In the genomic region with DNA sequence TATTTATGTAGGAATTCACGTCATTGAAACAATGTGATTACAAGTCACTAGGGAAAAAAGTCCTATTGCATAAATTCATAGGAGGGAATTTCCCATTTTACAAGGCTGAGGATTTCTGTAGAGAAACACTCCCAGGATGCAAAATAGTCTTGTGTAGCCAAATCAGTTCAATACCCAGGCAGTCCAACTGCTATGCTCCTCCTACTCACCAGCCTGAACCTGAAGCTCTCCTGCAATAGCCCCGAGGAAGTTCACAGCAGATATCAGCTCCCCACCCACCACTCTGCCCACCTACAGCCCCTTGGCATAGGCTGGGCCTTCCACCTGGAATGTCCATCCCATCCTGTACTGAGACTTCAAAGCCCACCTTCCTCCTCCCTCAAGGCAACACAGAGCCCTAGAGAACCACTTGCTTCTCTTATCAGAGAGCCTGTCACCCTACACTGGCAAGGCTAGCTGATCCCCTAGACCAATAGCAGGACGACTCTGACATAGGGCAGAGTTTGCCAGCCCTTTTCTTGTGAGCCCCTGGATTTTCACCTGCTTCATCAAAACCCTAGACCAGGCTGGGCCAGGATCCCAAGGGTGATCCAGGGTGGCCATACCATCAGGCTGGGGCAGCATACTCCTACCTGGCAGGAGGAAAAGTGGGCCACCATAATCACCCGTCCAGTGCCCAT, we compare ENCODE assay signal across 7 cellular contexts. TPM values are rescaled to one million over a fixed set of nuclear protein-coding genes. Genes with fewer than 3 reads are reported as not detected.
DNase-seq lines count a peak whose midpoint lies in the region; TF ChIP-seq lines count a peak whose summit lies in the region.

No MANE protein-coding gene starts in this region.

- peak overlapping the region; percentile 79 for H3K4me2 ChIP-seq in MM.1S (ENCODE audit: low read depth, low read length)

- H2AFZ ChIP-seq in MM.1S (ENCODE audit: low read length): no peak overlapping the region

- H3K4me1 ChIP-seq in MM.1S (ENCODE audit: low read length): peaks cover 20% of the 10 kb centered on the region
- peaks cover 10% of the 10 kb centered on the region for H3K4me1 ChIP-seq in mesodermal cell (ENCODE audit: control insufficient read depth, insufficient read depth, low read length, poor library complexity, severe bottlenecking)

- peaks cover 66% of the 10 kb centered on the region for H3K79me2 ChIP-seq in MM.1S (ENCODE audit: low read length)

- H3K36me3 ChIP-seq in MM.1S (replicated peaks; ENCODE audit: insufficient read depth, low read length) (peaks cover 5% of the 10 kb centered on the region; the same call in 1 of the 2 replicates), mesodermal cell (ENCODE audit: control insufficient read depth, insufficient read depth, low read length) (peaks cover 70% of the 10 kb centered on the region)

- peak overlapping the region; percentile 58; the same call in 1 of the 2 replicates for H3K27ac ChIP-seq in MM.1S (ENCODE audit: low read length)
- H3K27ac ChIP-seq in caudate nucleus (ENCODE audit: low read depth, low read length): peak overlapping the region; percentile 89
- no peak overlapping the region for H3K27ac ChIP-seq in mesodermal cell (ENCODE audit: low read depth, low read length, severe bottlenecking)

- H3K27me3 ChIP-seq in MM.1S (replicated peaks; ENCODE audit: insufficient read depth, low read length): no peaks in the 10 kb centered on the region

- peak overlapping the region; percentile 96 for H3K4me3 ChIP-seq in GM08714 (ENCODE audit: low read length)
- H3K4me3 ChIP-seq in MM.1S (ENCODE audit: low read length): peak overlapping the region; percentile 99
- peak overlapping the region; percentile 85 for H3K4me3 ChIP-seq in mesodermal cell (ENCODE audit: extremely low read depth, insufficient read depth, low read length, poor library complexity, severe bottlenecking)

- H4K20me1 ChIP-seq in MM.1S (ENCODE audit: insufficient read depth, low read length): peaks cover 20% of the 10 kb centered on the region

- H3K9me2 ChIP-seq in MM.1S (replicated peaks; ENCODE audit: insufficient read depth, low read length): no peaks in the 10 kb centered on the region

- peak overlapping the region; percentile 89; the same call in 1 of the 2 replicates for H3K9ac ChIP-seq in MM.1S (ENCODE audit: low read length)

- H3F3A ChIP-seq in MM.1S (ENCODE audit: insufficient read depth, low read length): peaks cover 15% of the 10 kb centered on the region

- WGBS in mesodermal cell (ENCODE audit: insufficient coverage in 2 of 2), 2 experiments: 31 to 56% methylated on average over 2 of the region's 4 CpGs

- H3K9me3 ChIP-seq in MM.1S (replicated peaks; ENCODE audit: insufficient read depth, low read length) (no peaks in the 10 kb centered on the region), mesodermal cell (ENCODE audit: control insufficient read depth, low read length) (peaks cover 25% of the 10 kb centered on the region)

- TF ChIP-seq CTCF in MM.1S (IDR thresholded peaks at IDR 0.05; ENCODE audit: low read length): no peak

- peak; percentile 47 for DNase-seq in MM.1S
- no peak for DNase-seq in caudate nucleus (lab: John Stamatoyannopoulos, UW)
- no peak for DNase-seq in HK-2 (ENCODE audit: unreplicated experiment)
- no peak for DNase-seq in T1000 (lab: John Stamatoyannopoulos, UW)
- no peak for DNase-seq in H4 (ENCODE audit: low spot score)

RNA-seq across cellular contexts. Expression of a gene that starts 1.5 kb away (rescaled TPM):
- 96.0 TPM for polyA plus RNA-seq in mesodermal cell (2013, experiment 1 of 2)
- 87.3 TPM for polyA plus RNA-seq in mesodermal cell (2013, experiment 2 of 2)
- 27.1 and 46.4 TPM in 2 replicates for total RNA-seq in H4 (2014; rRNA removed; shearing (Covaris generic))

RNA-seq across cellular contexts. Expression of a gene that starts 42.8 kb away (rescaled TPM):
- polyA plus RNA-seq in mesodermal cell (2013, experiment 1 of 2): 39.8 TPM
- polyA plus RNA-seq in mesodermal cell (2013, experiment 2 of 2): 31.9 TPM
- 0.31 and 2.7 TPM in 2 replicates for total RNA-seq in H4 (2014; rRNA removed; shearing (Covaris generic))

RNA-seq across cellular contexts. Expression of a gene that starts 58.4 kb away (rescaled TPM):
- polyA plus RNA-seq in mesodermal cell (2013, experiment 1 of 2): 72.4 TPM
- polyA plus RNA-seq in mesodermal cell (2013, experiment 2 of 2): 61.0 TPM
- 41.7 and 48.9 TPM in 2 replicates for total RNA-seq in H4 (2014; rRNA removed; shearing (Covaris generic))

RNA-seq across cellular contexts. Expression of a gene that starts 59.1 kb away (rescaled TPM):
- polyA plus RNA-seq in mesodermal cell (2013, experiment 1 of 2): 27.9 TPM
- 25.8 TPM for polyA plus RNA-seq in mesodermal cell (2013, experiment 2 of 2)
- total RNA-seq in H4 (2014; rRNA removed; shearing (Covaris generic)): 38.2 and 42.9 TPM in 2 replicates
